11 cellular contexts compared by ENCODE assay signal in genomic region chr14:42523656-42524055, GRCh38.
DNase-seq lines count a peak whose midpoint lies in the region; ATAC-seq and TF ChIP-seq lines count a peak whose summit lies in the region.
"Had no signal": no experiment of that assay in that cellular context is flagged by ENCODE, and none has a peak within 500 bp of the region (broad histone marks: within the 10 kb centered on the region; RNA-seq: fewer than 3 reads in every experiment).

No MANE protein-coding gene starts in this region.

- no peak overlapping the region for H3K4me3 Mint-ChIP-seq in mesothelial cell of epicardium

- H3K27ac ChIP-seq in Karpas-422 (ENCODE audit: low read length) (no peak overlapping the region), right atrium auricular region (no peak overlapping the region)
- H3K27ac ChIP-seq: coronary artery had no signal

- no peaks in the 10 kb centered on the region for H3K27me3 ChIP-seq in Karpas-422 (ENCODE audit: low read length)
- no peaks in the 10 kb centered on the region for H3K27me3 ChIP-seq in right atrium auricular region

- TF ChIP-seq CTCF in lower leg skin (IDR thresholded peaks at IDR 0.05): no peak
- TF ChIP-seq CTCF in mesothelial cell of epicardium (IDR thresholded peaks at IDR 0.05; ENCODE audit: unreplicated experiment): no peak
- TF ChIP-seq CTCF in right atrium auricular region (IDR thresholded peaks at IDR 0.05): no peak

- no peaks in the 10 kb centered on the region for H4K20me1 ChIP-seq in Karpas-422 (ENCODE audit: insufficient read depth, low read depth, low read length)

- H3K9me3 ChIP-seq in Karpas-422 (ENCODE audit: low read length): peaks cover under 1% of the 10 kb centered on the region; the same call in 1 of the 2 replicates
- no peaks in the 10 kb centered on the region for H3K9me3 ChIP-seq in right atrium auricular region

- no peaks in the 10 kb centered on the region for H3K9me2 ChIP-seq in Karpas-422 (replicated peaks; ENCODE audit: insufficient read depth, low read length)

- H3K79me2 ChIP-seq in Karpas-422 (ENCODE audit: low read length): no peaks in the 10 kb centered on the region

- H3K4me1 ChIP-seq in Karpas-422 (ENCODE audit: low read length): peaks cover 7% of the 10 kb centered on the region
- H3K4me1 ChIP-seq in right atrium auricular region: no peaks in the 10 kb centered on the region

- H3K27me3 Mint-ChIP-seq in mesothelial cell of epicardium (ENCODE audit: low read depth): no peaks in the 10 kb centered on the region

- intact Hi-C loops in lower leg skin (cut with DNase I; ENCODE audit: low total_unique reads): no loop called here

- H3K9ac ChIP-seq in Karpas-422 (ENCODE audit: low read length): no peak overlapping the region

- no peak for TF ChIP-seq POLR2A in lower leg skin (IDR thresholded peaks at IDR 0.05)

- H3K9me3 Mint-ChIP-seq in mesothelial cell of epicardium: no peaks in the 10 kb centered on the region

- peak; percentile 84 for ATAC-seq in GM19328 (IDR thresholded peaks at IDR 0.05; ENCODE audit: unreplicated experiment)
- peak; percentile 96 for ATAC-seq in HG02759 (IDR thresholded peaks at IDR 0.05; ENCODE audit: unreplicated experiment)
- ATAC-seq in left lobe of liver: peak; percentile 29

- peak overlapping the region; percentile 52 for H3K4me2 ChIP-seq in Karpas-422 (ENCODE audit: low read depth, low read length, poor library complexity, severe bottlenecking)

- peak overlapping the region; percentile 97 for H2AFZ ChIP-seq in Karpas-422 (ENCODE audit: low read length)

- DNase-seq in Karpas-422: no peak
- DNase-seq in left lobe of liver (ENCODE audit: low spot score): no peak
- no peak for DNase-seq in NCI-H2107 treated with DMSO at 0.1 percent for 48 hours (lab: John Stamatoyannopoulos, UW; ENCODE audit: unreplicated experiment)
- no peak for DNase-seq in lower leg skin (ENCODE audit: low spot score in 2 of 2)
- DNase-seq in mesothelial cell of epicardium (ENCODE audit: low spot score in 2 of 2, unreplicated experiment in 2 of 2): no peak
- DNase-seq in right atrium auricular region (ENCODE audit: low spot score): no peak
- DNase-seq: NCI-H1930, nucleus accumbens had no signal

- peak overlapping the region; percentile 37 for H3K4me3 ChIP-seq in Karpas-422 (ENCODE audit: low read length)
- H3K4me3 ChIP-seq in lower leg skin (ENCODE audit: low read depth, poor library complexity, severe bottlenecking): no peak overlapping the region
- H3K4me3 ChIP-seq in right atrium auricular region: no peak overlapping the region
- H3K4me3 ChIP-seq: coronary artery had no signal

- WGBS in lower leg skin, 2 donors: 15 to 17% methylated on average over 2 of the region's 2 CpGs

- no peaks in the 10 kb centered on the region for H3K36me3 Mint-ChIP-seq in mesothelial cell of epicardium

- H3K4me1 Mint-ChIP-seq in mesothelial cell of epicardium: peaks cover 6% of the 10 kb centered on the region

- no peaks in the 10 kb centered on the region for H3K36me3 ChIP-seq in Karpas-422 (ENCODE audit: insufficient read depth, low read length)
- H3K36me3 ChIP-seq in right atrium auricular region: no peaks in the 10 kb centered on the region

- no peak overlapping the region for H3K27ac Mint-ChIP-seq in mesothelial cell of epicardium

Comparison
In these comparisons a context has a peak if more than half of its experiments do, and no peak if none do; other contexts are left out.
1. ATAC-seq: peak in every context shown above with its lines; median percentile 96 in HG02759; 84 in GM19328; 29 in left lobe of liver.